In the genomic region with DNA sequence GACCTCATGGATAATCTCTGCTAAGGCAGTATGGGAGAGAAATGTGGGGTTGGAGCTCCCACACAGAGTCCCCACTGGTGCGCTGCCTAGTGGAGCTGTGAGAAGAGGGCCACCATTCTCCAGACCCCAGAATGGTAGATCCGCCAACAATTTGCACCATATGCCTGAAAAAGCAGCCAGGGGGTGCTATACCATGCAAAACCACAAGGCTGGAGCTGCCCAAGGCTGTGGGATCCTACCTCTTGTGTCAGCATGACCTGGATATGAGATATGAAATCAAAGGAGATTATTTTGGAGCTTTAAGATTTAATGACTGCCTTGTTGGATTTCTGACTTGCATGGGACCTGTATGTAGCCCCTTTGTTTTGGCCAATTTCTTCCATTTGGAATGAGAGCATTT, we compare ENCODE assay signal across 1 cellular context.
TF ChIP-seq lines count a peak whose summit lies in the region.

No MANE protein-coding gene starts in this region.

TF ChIP-seq in HCT116, 20 proteins besides CTCF, POLR2A, EP300 and RAD21:
- TF ChIP-seq EGR1 (IDR thresholded peaks at IDR 0.05; ENCODE audit: low read depth) (no peak), SP1 (IDR thresholded peaks at IDR 0.05; ENCODE audit: low read depth) (no peak), CEBPB (IDR thresholded peaks at IDR 0.05; ENCODE audit: low read depth) (no peak), EZH2phosphoT487 (IDR thresholded peaks at IDR 0.05; ENCODE audit: borderline replicate concordance) (no peak), SIN3A (IDR thresholded peaks at IDR 0.05; ENCODE audit: low read depth) (no peak), TCF7L2 (IDR thresholded peaks at IDR 0.05; ENCODE audit: borderline replicate concordance, extremely low read depth, insufficient read depth, insufficient read length) (no peak), ELF1 (IDR thresholded peaks at IDR 0.05; ENCODE audit: borderline replicate concordance, low read depth) (no peak), POLR2AphosphoS5 (IDR thresholded peaks at IDR 0.05; ENCODE audit: low read depth, low read length) (no peak), FOSL1 (IDR thresholded peaks at IDR 0.05; ENCODE audit: low read depth) (no peak), EZH2 (IDR thresholded peaks at IDR 0.05) (no peak), YY1 (IDR thresholded peaks at IDR 0.05; ENCODE audit: extremely low read depth, insufficient replicate concordance, low read depth, low read length) (no peak)
- TF ChIP-seq, protein P1, sequence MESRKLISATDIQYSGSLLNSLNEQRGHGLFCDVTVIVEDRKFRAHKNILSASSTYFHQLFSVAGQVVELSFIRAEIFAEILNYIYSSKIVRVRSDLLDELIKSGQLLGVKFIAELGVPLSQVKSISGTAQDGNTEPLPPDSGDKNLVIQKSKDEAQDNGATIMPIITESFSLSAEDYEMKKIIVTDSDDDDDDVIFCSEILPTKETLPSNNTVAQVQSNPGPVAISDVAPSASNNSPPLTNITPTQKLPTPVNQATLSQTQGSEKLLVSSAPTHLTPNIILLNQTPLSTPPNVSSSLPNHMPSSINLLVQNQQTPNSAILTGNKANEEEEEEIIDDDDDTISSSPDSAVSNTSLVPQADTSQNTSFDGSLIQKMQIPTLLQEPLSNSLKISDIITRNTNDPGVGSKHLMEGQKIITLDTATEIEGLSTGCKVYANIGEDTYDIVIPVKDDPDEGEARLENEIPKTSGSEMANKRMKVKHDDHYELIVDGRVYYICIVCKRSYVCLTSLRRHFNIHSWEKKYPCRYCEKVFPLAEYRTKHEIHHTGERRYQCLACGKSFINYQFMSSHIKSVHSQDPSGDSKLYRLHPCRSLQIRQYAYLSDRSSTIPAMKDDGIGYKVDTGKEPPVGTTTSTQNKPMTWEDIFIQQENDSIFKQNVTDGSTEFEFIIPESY (IDR thresholded peaks at IDR 0.05; ENCODE audit: extremely low read depth, insufficient replicate concordance, low read length) = no peak
- TF ChIP-seq, protein P2, sequence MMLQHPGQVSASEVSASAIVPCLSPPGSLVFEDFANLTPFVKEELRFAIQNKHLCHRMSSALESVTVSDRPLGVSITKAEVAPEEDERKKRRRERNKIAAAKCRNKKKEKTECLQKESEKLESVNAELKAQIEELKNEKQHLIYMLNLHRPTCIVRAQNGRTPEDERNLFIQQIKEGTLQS (IDR thresholded peaks at IDR 0.05) = no peak
